Comparison of ENCODE assay signal across 1 cellular context in the genomic region with DNA sequence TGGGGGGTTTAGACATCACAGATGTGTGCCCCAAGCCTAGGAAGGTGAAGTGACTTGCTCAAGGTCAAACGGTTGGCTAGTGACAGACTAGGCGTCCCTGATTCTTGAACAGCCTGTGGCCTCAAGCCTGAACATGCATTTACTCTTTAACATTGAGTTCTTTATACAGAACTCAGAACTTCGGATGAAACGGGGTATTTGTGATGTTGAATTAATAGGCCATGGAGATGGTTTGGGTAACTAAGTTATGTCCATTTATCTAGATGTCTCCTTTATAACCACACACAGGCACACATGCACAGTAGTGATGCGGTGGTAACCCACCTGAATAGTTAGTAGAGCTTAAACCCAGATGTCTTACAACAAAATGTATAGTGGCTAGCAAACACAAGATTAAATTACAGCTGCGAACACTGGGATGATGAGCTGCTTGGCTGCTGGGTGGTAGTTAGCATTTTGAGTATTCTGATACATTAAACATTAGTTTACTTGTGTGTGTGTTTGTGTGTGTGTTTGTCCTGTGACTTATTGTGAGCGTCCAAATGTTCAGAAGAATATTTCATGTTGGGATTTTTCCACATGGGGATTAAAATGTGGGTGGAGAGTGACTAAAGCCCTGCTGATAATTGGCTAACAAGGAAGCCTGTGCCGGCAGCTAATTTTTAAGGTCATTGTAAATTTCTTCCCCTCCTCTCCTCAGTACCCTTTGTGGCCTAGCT.
TF ChIP-seq lines count a peak whose summit lies in the region.

No MANE protein-coding gene starts in this region.

TF ChIP-seq in H1, 55 proteins besides CTCF, POLR2A, EP300 and RAD21 (continued from another document):
- no peak for TF ChIP-seq TAF1 (IDR thresholded peaks at IDR 0.05; ENCODE audit: low read depth, low read length)
- no peak for TF ChIP-seq TBP (IDR thresholded peaks at IDR 0.05; ENCODE audit: low read depth, low read length)
- no peak for TF ChIP-seq CEBPB (IDR thresholded peaks at IDR 0.05; ENCODE audit: low read depth, low read length)
- TF ChIP-seq NANOG (IDR thresholded peaks at IDR 0.05; ENCODE audit: insufficient read depth, low read depth, low read length, poor library complexity, severe bottlenecking), result no peak
- TF ChIP-seq TCF12 (IDR thresholded peaks at IDR 0.05; ENCODE audit: low read depth, low read length), result no peak
